In the genomic region with DNA sequence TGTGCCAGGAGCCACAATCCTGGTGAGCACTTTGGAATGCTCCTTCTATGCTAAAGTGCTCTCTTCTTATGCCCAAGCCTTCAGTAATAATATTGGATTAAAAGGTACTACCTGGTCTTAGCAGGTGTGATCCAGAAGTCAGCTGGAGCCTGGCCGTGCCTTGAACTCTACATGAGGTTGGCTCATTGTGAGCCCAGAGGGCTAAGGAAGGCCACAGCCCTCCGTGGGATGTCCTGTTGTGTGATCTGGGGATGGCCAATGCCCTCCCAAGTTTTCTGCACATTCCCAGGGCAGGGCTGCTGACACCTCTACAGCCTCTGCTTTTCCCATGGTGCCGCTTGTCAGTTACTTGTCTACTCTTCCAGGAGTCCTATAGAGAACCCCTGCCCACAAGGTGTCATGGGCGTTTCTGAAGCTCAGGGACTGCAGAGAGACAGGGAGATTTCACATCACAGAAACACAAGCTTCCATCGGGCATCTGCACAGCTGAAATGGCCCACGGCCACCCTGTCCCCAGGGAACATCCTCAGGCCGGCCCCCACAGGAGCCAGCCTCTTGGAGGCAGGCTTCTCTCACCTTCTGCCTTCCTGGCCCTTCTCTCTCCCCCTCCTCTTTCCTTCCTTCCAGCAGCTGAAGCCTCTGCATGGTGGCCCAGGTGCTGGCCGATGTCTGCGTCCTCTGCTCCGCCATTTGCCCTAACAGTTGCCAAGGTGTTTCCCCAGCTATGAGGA, we compare ENCODE assay signal across 17 cellular contexts. TPM values are rescaled to one million over a fixed set of nuclear protein-coding genes. Genes with fewer than 3 reads are reported as not detected.
DNase-seq lines count a peak whose midpoint lies in the region; TF ChIP-seq lines count a peak whose summit lies in the region.
"Had no signal": no experiment of that assay in that cellular context is flagged by ENCODE, and none has a peak within 500 bp of the region (broad histone marks: within the 10 kb centered on the region; RNA-seq: fewer than 3 reads in every experiment).

No MANE protein-coding gene starts in this region.

- DNase-seq in H7 (peak; percentile 13), neuronal stem cell (ENCODE audit: low spot score) (no peak), NCI-H748 treated with DMSO at 0.1 percent for 48 hours (lab: John Stamatoyannopoulos, UW) (no peak), nucleus accumbens (lab: John Stamatoyannopoulos, UW) (no peak), Calu3 (no peak)
- DNase-seq: ACHN; BE2C; CD4-positive, alpha-beta memory T cell; DMS79 treated with DMSO at 0.1 percent for 48 hours; GF-D8; HFFc6 had no signal

- H3K4me3 ChIP-seq in BLaER1 (no peak overlapping the region), H7 (ENCODE audit: insufficient read depth, low read depth, low read length) (no peak overlapping the region), neuronal stem cell (ENCODE audit: low read length in 2 of 2) (no peak overlapping the region)
- H3K4me3 ChIP-seq in BLaER1 treated with 17β-estradiol and CSF1 and Interleukin-3, amounts not matched to agents 10 nM and 100 nM = no peak overlapping the region
- H3K4me3 ChIP-seq: GM23338 had no signal

- H4K20me1 ChIP-seq in BLaER1 = no peaks in the 10 kb centered on the region
- H4K20me1 ChIP-seq in BLaER1 treated with 17β-estradiol and CSF1 and Interleukin-3, amounts not matched to agents 10 nM and 100 nM = no peaks in the 10 kb centered on the region

- H3K23ac ChIP-seq in neuronal stem cell (ENCODE audit: low read depth, low read length, poor library complexity) = no peak overlapping the region

- H3K27ac Mint-ChIP-seq in Calu3 (ENCODE audit: unreplicated experiment) = no peak overlapping the region
- H3K27ac Mint-ChIP-seq: CD4-positive, alpha-beta memory T cell; GM23338; HFFc6 had no signal

- H2BK15ac ChIP-seq in neuronal stem cell (ENCODE audit: low read length) = no peak overlapping the region

- no peak overlapping the region for H4K8ac ChIP-seq in neuronal stem cell (ENCODE audit: low read depth, low read length)

- H3K4me1 ChIP-seq in BLaER1 = peaks cover 40% of the 10 kb centered on the region
- peaks cover 25 to 55% (median 41%) of the 10 kb centered on the region in 10 experiments for H3K4me1 ChIP-seq in BLaER1 treated with 17β-estradiol and CSF1 and Interleukin-3, amounts not matched to agents 10 nM and 100 nM
- H3K4me1 ChIP-seq in neuronal stem cell (ENCODE audit: control insufficient read depth in 2 of 2, insufficient read depth in 1 of 2, low read depth in 1 of 2, low read length in 2 of 2) = peaks cover 0 to 5% of the 10 kb centered on the region in 2 donors
- H3K4me1 ChIP-seq: BE2C had no signal

- peaks cover 2% of the 10 kb centered on the region; the same call in 1 of the 2 replicates for H3K9me3 ChIP-seq in BLaER1
- H3K9me3 ChIP-seq in BLaER1 treated with 17β-estradiol and CSF1 and Interleukin-3, amounts not matched to agents 10 nM and 100 nM (replicated peaks in 1 of 11) = peaks cover 0 to 6% (median 0%) of the 10 kb centered on the region in 11 experiments; a peak in 2 of 22 replicates
- H3K9me3 ChIP-seq in neuronal stem cell (replicated peaks in 1 of 2; ENCODE audit: control insufficient read depth in 2 of 2, insufficient read depth in 1 of 2, low read depth in 1 of 2, low read length in 2 of 2) = peaks cover 4 to 6% of the 10 kb centered on the region in 2 donors
- H3K9me3 ChIP-seq: BE2C had no signal

- H2AFZ ChIP-seq in neuronal stem cell (ENCODE audit: low read length) = no peak overlapping the region
- H2AFZ ChIP-seq: GM23338 had no signal

- H2AK5ac ChIP-seq in neuronal stem cell (ENCODE audit: low read depth, low read length) = no peak overlapping the region

- no peak overlapping the region for H3K4ac ChIP-seq in neuronal stem cell (ENCODE audit: low read length)

- BruUV-seq in Calu3 (replicated peaks; lab: Mats Ljungman, UMichigan) = no TSS peak

- no peak overlapping the region for H2BK5ac ChIP-seq in neuronal stem cell (ENCODE audit: low read length)

- peaks cover 3% of the 10 kb centered on the region for H3K4me1 Mint-ChIP-seq in Calu3 (ENCODE audit: low read depth, unreplicated experiment)

- CTCF ChIA-PET in Calu3 (lab: Charles Lee) = no interaction called here

- intact Hi-C loops in Calu3 (cut with micrococcal nuclease; ENCODE audit: unreplicated experiment) = no loop called here

- TF ChIP-seq CTCF in Calu3 (IDR thresholded peaks at IDR 0.05; ENCODE audit: unreplicated experiment) = no peak

- H3K18ac ChIP-seq in neuronal stem cell (ENCODE audit: low read length) = no peak overlapping the region

- H3K27ac ChIP-seq in BLaER1 (no peak overlapping the region), neuronal stem cell (replicated peaks; ENCODE audit: low read length) (no peak overlapping the region)
- peak overlapping the region in 6 of 11 experiments; percentile 45 to 85 (median 70); a peak in 11 of 22 replicates for H3K27ac ChIP-seq in BLaER1 treated with 17β-estradiol and CSF1 and Interleukin-3, amounts not matched to agents 10 nM and 100 nM
- H3K27ac ChIP-seq: HL-60 had no signal

- peaks cover 90% of the 10 kb centered on the region for H3K27me3 Mint-ChIP-seq in Calu3 (ENCODE audit: unreplicated experiment)

- no peaks in the 10 kb centered on the region for H3K79me1 ChIP-seq in neuronal stem cell (ENCODE audit: low read depth, low read length)

- no peaks in the 10 kb centered on the region for H3K9me3 Mint-ChIP-seq in Calu3 (ENCODE audit: low read depth, unreplicated experiment)
- H3K9me3 Mint-ChIP-seq: GM23338, HFFc6 had no signal

- no peak overlapping the region for H3K4me3 Mint-ChIP-seq in Calu3 (ENCODE audit: low read depth, unreplicated experiment)
- H3K4me3 Mint-ChIP-seq: CD14-positive monocyte; CD4-positive, alpha-beta memory T cell; GM23338; HFFc6 had no signal

- H3K27me3 ChIP-seq in BLaER1 (peaks cover 12% of the 10 kb centered on the region), H7 (ENCODE audit: control insufficient read depth, insufficient read depth, low read length) (peaks cover 3% of the 10 kb centered on the region), neuronal stem cell (ENCODE audit: control insufficient read depth in 3 of 3, insufficient read depth in 3 of 3, low read depth in 1 of 3, low read length in 3 of 3) (peaks cover 0 to 20% (median 4%) of the 10 kb centered on the region in 3 experiments)
- H3K27me3 ChIP-seq in BLaER1 treated with 17β-estradiol and CSF1 and Interleukin-3, amounts not matched to agents 10 nM and 100 nM = peaks cover 8 to 22% (median 17%) of the 10 kb centered on the region in 11 experiments

- H2BK120ac ChIP-seq in neuronal stem cell (ENCODE audit: low read depth, low read length) = no peak overlapping the region

- WGBS in neuronal stem cell (ENCODE audit: extremely low coverage in 2 of 2, insufficient read length in 2 of 2, insufficient replicate concordance in 1 of 2), 2 donors = no CpG with 5 or more reads among the region's 10 CpGs

- H3K14ac ChIP-seq in neuronal stem cell (ENCODE audit: low read length) = peak overlapping the region; percentile 32

- H3K36me3 Mint-ChIP-seq in Calu3 (ENCODE audit: insufficient read depth, unreplicated experiment) = no peaks in the 10 kb centered on the region
- H3K36me3 Mint-ChIP-seq: CD4-positive, alpha-beta memory T cell had no signal

- H3K9ac ChIP-seq in BLaER1 (no peak overlapping the region), neuronal stem cell (ENCODE audit: low read depth, low read length, poor library complexity) (no peak overlapping the region)
- peak overlapping the region in 1 of 11 experiments; percentile 61; a peak in 2 of 22 replicates for H3K9ac ChIP-seq in BLaER1 treated with 17β-estradiol and CSF1 and Interleukin-3, amounts not matched to agents 10 nM and 100 nM

- H3K4me2 ChIP-seq in BLaER1 = peak overlapping the region; percentile 78
- H3K4me2 ChIP-seq in BLaER1 treated with 17β-estradiol and CSF1 and Interleukin-3, amounts not matched to agents 10 nM and 100 nM = peak overlapping the region in 9 of 11 experiments; percentile 58 to 93 (median 85); a peak in 18 of 22 replicates
- H3K4me2 ChIP-seq in neuronal stem cell (ENCODE audit: insufficient read depth, low read length, poor library complexity, severe bottlenecking) = no peak overlapping the region
- H3K4me2 ChIP-seq: GM23338 had no signal

- H4K91ac ChIP-seq in neuronal stem cell (ENCODE audit: low read depth, low read length, poor library complexity) = no peak overlapping the region

- H2BK12ac ChIP-seq in neuronal stem cell (ENCODE audit: low read length) = no peak overlapping the region

- H3K36me3 ChIP-seq in BLaER1 (no peaks in the 10 kb centered on the region), H7 (replicated peaks; ENCODE audit: control insufficient read depth, insufficient read depth, low read length) (no peaks in the 10 kb centered on the region), neuronal stem cell (replicated peaks in 1 of 2; ENCODE audit: control insufficient read depth in 2 of 2, insufficient read depth in 2 of 2, low read length in 2 of 2) (no peaks in the 10 kb centered on the region)
- H3K36me3 ChIP-seq in BLaER1 treated with 17β-estradiol and CSF1 and Interleukin-3, amounts not matched to agents 10 nM and 100 nM = no peaks in the 10 kb centered on the region
- H3K36me3 ChIP-seq: BE2C had no signal

RNA-seq across cellular contexts. Expression of a gene that starts 27.3 kb away (rescaled TPM):
- total RNA-seq in H7 (2014; rRNA removed; shearing (Covaris generic)) = 0.04 TPM in 1 of 2 replicates, not detected in the other
- polyA plus RNA-seq in neuronal stem cell (2013, experiment 1 of 2) = not detected
- not detected for polyA plus RNA-seq in neuronal stem cell (2013, experiment 2 of 2)
- total RNA-seq in Calu3 (2022) = not detected in 2 replicates
- total RNA-seq: GM23338, HFFc6 had no signal
- polyA plus RNA-seq: GM23338 had no signal

RNA-seq across cellular contexts. Expression of a gene that starts 43.5 kb away (rescaled TPM):
- not detected in 2 replicates for total RNA-seq in H7 (2014; rRNA removed; shearing (Covaris generic))
- polyA plus RNA-seq in neuronal stem cell (2013, experiment 1 of 2) = not detected
- not detected for polyA plus RNA-seq in neuronal stem cell (2013, experiment 2 of 2)
- total RNA-seq in Calu3 (2022) = not detected in 2 replicates
- total RNA-seq: CD4-positive, alpha-beta memory T cell; GM23338; HFFc6; HT1080 had no signal
- polyA plus RNA-seq: CD14-positive monocyte; CD4-positive, alpha-beta memory T cell; GM23338 had no signal

Comparison
In these comparisons a context has a peak if more than half of its experiments do, and no peak if none do; other contexts are left out.
1. H3K27ac ChIP-seq: peak in BLaER1 treated with 17β-estradiol and CSF1 and Interleukin-3, amounts not matched to agents 10 nM and 100 nM (6 of 11); none in BLaER1 (single experiment) and neuronal stem cell (single experiment).